In genomic region chr12:3461391-3461790, GRCh38 we compare ENCODE assay signal across 26 cellular contexts. TPM values are rescaled to one million over a fixed set of nuclear protein-coding genes. Genes with fewer than 3 reads are reported as not detected.
A peak's percentile ranks its signal among the peaks of the same experiment; 100 is the strongest.
DNase-seq lines count a peak whose midpoint lies in the region; ATAC-seq, FAIRE-seq and TF ChIP-seq lines count a peak whose summit lies in the region.
"Had no signal": no experiment of that assay in that cellular context is flagged by ENCODE, and none has a peak within 500 bp of the region (broad histone marks: within the 10 kb centered on the region; RNA-seq: fewer than 3 reads in every experiment).

No MANE protein-coding gene starts in this region.

- FAIRE-seq in D721Med (lab: Jason Lieb, UNC): no peak
- FAIRE-seq: A549, GM12891, H54, RCC 7860 had no signal

- H3K27ac ChIP-seq in RWPE2 (ENCODE audit: poor library complexity, severe bottlenecking) (no peak overlapping the region), heart right ventricle (peak overlapping the region in 1 of 10 donors; percentile 31)
- H3K27ac ChIP-seq: A549, HL-60, KMS-11 had no signal

- no peaks in the 10 kb centered on the region for H3K9me3 ChIP-seq in RWPE2 (ENCODE audit: severe bottlenecking)
- no peaks in the 10 kb centered on the region for H3K9me3 ChIP-seq in heart right ventricle
- H3K9me3 ChIP-seq: A549, Caco-2 had no signal

- H3K36me3 ChIP-seq in RWPE2 (ENCODE audit: low read depth) (no peaks in the 10 kb centered on the region), heart right ventricle (no peaks in the 10 kb centered on the region)

- intact Hi-C loops in heart right ventricle (cut with DNase I): no loop called here

- H3K4me1 ChIP-seq in RWPE2 (ENCODE audit: insufficient read depth, poor library complexity, severe bottlenecking): peaks cover 33% of the 10 kb centered on the region
- peaks cover 0 to 8% (median 0%) of the 10 kb centered on the region in 9 donors for H3K4me1 ChIP-seq in heart right ventricle
- H3K4me1 ChIP-seq: A549, Caco-2 had no signal

- ATAC-seq in RWPE2 (ENCODE audit: low read depth): no peak
- ATAC-seq in heart right ventricle: peak; percentile 38 to 89 (median 82)
- no peak for ATAC-seq in left lobe of liver
- ATAC-seq: A549 had no signal

- in situ Hi-C loops in G401 (cut with HindIII; ENCODE audit: low sequenced_read_pairs): no loop called here

- H3K4me3 ChIP-seq in RWPE2 (ENCODE audit: severe bottlenecking) (no peak overlapping the region), heart right ventricle (no peak overlapping the region)
- H3K4me3 ChIP-seq: A549 had no signal

- DNase-seq in G401 (ENCODE audit: low spot score): peak; percentile 21
- peak; percentile 22 for DNase-seq in RWPE2 (ENCODE audit: low spot score)
- DNase-seq in heart right ventricle: peak; percentile 33 to 34
- peak; percentile 2 for DNase-seq in pons (ENCODE audit: low spot score)
- no peak for DNase-seq in NK-92 (lab: John Stamatoyannopoulos, UW; ENCODE audit: unreplicated experiment)
- no peak for DNase-seq in left lobe of liver (ENCODE audit: low spot score)
- no peak for DNase-seq in D721Med (ENCODE audit: insufficient read length, low spot score)
- DNase-seq: Caco-2; CD4-positive, alpha-beta T cell; DMS153; NCI-H187; NCI-H2107; NCI-H226; NCI-H526; NK-92 treated with Interleukin-12 subunit alpha and Interleukin-12 subunit beta, amount 100 ng/mL, for 24 hours had no signal

- no peaks in the 10 kb centered on the region for H3K27me3 ChIP-seq in RWPE2 (ENCODE audit: insufficient read depth, poor library complexity, severe bottlenecking)
- peaks cover 0 to 37% (median 0%) of the 10 kb centered on the region in 7 donors for H3K27me3 ChIP-seq in heart right ventricle

- 17 to 19% methylated on average over 4 of the region's 4 CpGs for WGBS in heart right ventricle, 2 donors

- TF ChIP-seq CTCF in RWPE2 (IDR thresholded peaks at IDR 0.05; ENCODE audit: poor library complexity, severe bottlenecking) (no peak), heart right ventricle (IDR thresholded peaks at IDR 0.05) (no peak), D721Med (IDR thresholded peaks at IDR 0.05; ENCODE audit: insufficient read depth, missing control alignments) (no peak)

RNA-seq across cellular contexts. Expression of gene PRMT8, which starts 29.6 kb away (rescaled TPM):
- total RNA-seq in G401 (2014; rRNA removed; shearing (Covaris generic)): not detected in 2 replicates
- under 1 TPM in 2 of 10 donors, not detected in 8; 0.12 to 0.94 TPM for total RNA-seq in heart right ventricle
- under 1 TPM in 1 of 2 donors, not detected in 1; 0.07 TPM for polyA plus RNA-seq in heart right ventricle
- total RNA-seq in left lobe of liver: not detected
- total RNA-seq: Caco-2; CD4-positive, alpha-beta T cell; Daoy; HT1080; M059J; OCI-LY7 had no signal
- polyA plus RNA-seq: A549, BJ had no signal

Comparison
In these comparisons a context has a peak if more than half of its experiments do, and no peak if none do; other contexts are left out.
1. DNase-seq: peak in G401 (single experiment), RWPE2 (single experiment), heart right ventricle (2 of 2) and pons (single experiment); none in NK-92 (single experiment), left lobe of liver (single experiment) and D721Med (single experiment).
2. ATAC-seq: peak in heart right ventricle (8 of 8); none in RWPE2 (single experiment) and left lobe of liver (single experiment).